In the genomic region with DNA sequence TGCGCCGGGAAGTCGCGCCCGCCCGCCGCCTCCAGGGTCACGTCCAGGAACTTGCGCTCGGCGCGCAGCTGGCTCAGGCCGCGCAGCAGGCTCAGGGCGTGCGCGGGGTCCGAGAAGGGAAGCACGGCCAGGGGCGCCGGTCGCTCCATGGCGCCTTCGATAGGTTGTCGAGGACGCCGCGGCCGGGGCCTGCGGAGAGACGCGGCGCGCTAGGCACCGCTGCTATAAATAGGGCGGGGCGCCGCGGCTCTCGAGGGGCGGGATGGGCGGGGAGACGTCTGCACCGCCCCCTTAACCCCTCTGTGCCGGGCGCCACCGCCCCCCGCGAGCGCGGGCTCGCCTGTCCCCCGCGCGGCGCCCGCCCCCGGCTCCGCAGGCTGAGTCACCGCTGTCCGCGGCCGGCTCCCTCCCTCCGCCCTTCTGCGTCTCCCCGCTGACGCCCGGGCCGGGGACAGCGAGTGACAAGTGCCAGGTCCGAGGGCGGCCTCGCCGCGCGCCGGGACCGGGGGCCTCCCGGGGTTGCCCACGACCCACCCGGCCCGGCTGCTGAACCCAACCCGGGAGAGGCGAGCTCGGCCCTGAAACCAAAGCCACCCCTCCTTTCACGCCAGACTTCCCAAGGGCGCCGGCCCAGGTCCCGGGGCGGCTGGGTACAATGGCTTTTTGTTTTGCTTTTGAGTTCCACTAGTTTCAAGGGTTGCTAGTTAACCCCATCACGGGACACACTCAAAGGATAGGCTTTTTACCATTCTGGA, we compare ENCODE assay signal across 8 cellular contexts. TPM values are rescaled to one million over a fixed set of nuclear protein-coding genes. Genes with fewer than 3 reads are reported as not detected.
A peak's percentile ranks its signal among the peaks of the same experiment; 100 is the strongest.
DNase-seq lines count a peak whose midpoint lies in the region; ATAC-seq and TF ChIP-seq lines count a peak whose summit lies in the region.

A gene with protein sequence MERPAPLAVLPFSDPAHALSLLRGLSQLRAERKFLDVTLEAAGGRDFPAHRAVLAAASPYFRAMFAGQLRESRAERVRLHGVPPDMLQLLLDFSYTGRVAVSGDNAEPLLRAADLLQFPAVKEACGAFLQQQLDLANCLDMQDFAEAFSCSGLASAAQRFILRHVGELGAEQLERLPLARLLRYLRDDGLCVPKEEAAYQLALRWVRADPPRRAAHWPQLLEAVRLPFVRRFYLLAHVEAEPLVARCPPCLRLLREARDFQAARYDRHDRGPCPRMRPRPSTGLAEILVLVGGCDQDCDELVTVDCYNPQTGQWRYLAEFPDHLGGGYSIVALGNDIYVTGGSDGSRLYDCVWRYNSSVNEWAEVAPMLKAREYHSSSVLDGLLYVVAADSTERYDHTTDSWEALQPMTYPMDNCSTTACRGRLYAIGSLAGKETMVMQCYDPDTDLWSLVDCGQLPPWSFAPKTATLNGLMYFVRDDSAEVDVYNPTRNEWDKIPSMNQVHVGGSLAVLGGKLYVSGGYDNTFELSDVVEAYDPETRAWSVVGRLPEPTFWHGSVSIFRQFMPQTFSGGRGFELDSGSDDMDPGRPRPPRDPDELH (minus strand): TSS at position 201 of the 755 bp plus-strand sequence. CDS start 52 bp downstream, at position 149.

- peak within 1 kb of the TSS; percentile 100 for H3K4me2 ChIP-seq in KMS-11
- H3K4me2 ChIP-seq in osteoblast (ENCODE audit: insufficient read depth, low read length): peak within 1 kb of the TSS; percentile 100

- peaks cover 12% of the 10 kb centered on the region for H3K36me3 Mint-ChIP-seq in activated naive CD4-positive, alpha-beta T cell treated with anti-CD3 and anti-CD28 coated beads, Interleukin-2, amount 50 U/mL, for 24 hours

- H3K27ac Mint-ChIP-seq in activated naive CD4-positive, alpha-beta T cell treated with anti-CD3 and anti-CD28 coated beads, Interleukin-2, amount 50 U/mL, for 24 hours: peak within 1 kb of the TSS; percentile 99

- H3K9me3 ChIP-seq in osteoblast (ENCODE audit: low read depth, low read length) (no peaks in the 10 kb centered on the region), testis (no peaks in the 10 kb centered on the region)

- peak within 1 kb of the TSS; percentile 88 for H3K9ac ChIP-seq in KMS-11

- TF ChIP-seq POLR2A in testis (IDR thresholded peaks at IDR 0.05): peak; percentile 31

- H3K27me3 Mint-ChIP-seq in activated naive CD4-positive, alpha-beta T cell treated with anti-CD3 and anti-CD28 coated beads, Interleukin-2, amount 50 U/mL, for 24 hours: no peaks in the 10 kb centered on the region

- H3K4me1 Mint-ChIP-seq in activated naive CD4-positive, alpha-beta T cell treated with anti-CD3 and anti-CD28 coated beads, Interleukin-2, amount 50 U/mL, for 24 hours: peaks cover 30% of the 10 kb centered on the region

- H2AFZ ChIP-seq in KMS-11 (ENCODE audit: low read depth): peak within 1 kb of the TSS; percentile 78
- peak within 1 kb of the TSS; percentile 80 for H2AFZ ChIP-seq in osteoblast (ENCODE audit: low read length)

- peak within 1 kb of the TSS; percentile 100 for H3K4me3 Mint-ChIP-seq in activated naive CD4-positive, alpha-beta T cell treated with anti-CD3 and anti-CD28 coated beads, Interleukin-2, amount 50 U/mL, for 24 hours

- peak; percentile 46 for ATAC-seq in GM21717 (IDR thresholded peaks at IDR 0.05; ENCODE audit: unreplicated experiment)

- H3K27me3 ChIP-seq in KMS-11 (ENCODE audit: insufficient read depth, low read depth): no peaks in the 10 kb centered on the region
- H3K27me3 ChIP-seq in osteoblast (ENCODE audit: insufficient read depth, low read length): no peaks in the 10 kb centered on the region
- H3K27me3 ChIP-seq in testis: no peaks in the 10 kb centered on the region

- WGBS in testis, 2 donors: 0 to 1% methylated on average over 13 to 49 of the region's 91 CpGs

- DNase-seq in Daoy (ENCODE audit: low read depth) (peak; percentile 95), SKM-1 (lab: John Stamatoyannopoulos, UW; ENCODE audit: unreplicated experiment) (peak; percentile 70), glomerular endothelial cell (ENCODE audit: extremely low read depth, low read depth, low spot score) (no peak), osteoblast (ENCODE audit: insufficient read length, low spot score, missing footprints) (peak; percentile 99), testis (peak; percentile 89)

- H3K4me1 ChIP-seq in KMS-11 (ENCODE audit: low read depth, poor library complexity, severe bottlenecking) (peaks cover 30% of the 10 kb centered on the region), osteoblast (ENCODE audit: insufficient read depth, low read length) (peaks cover 35% of the 10 kb centered on the region), testis (peaks cover 36% of the 10 kb centered on the region)

- H3K36me3 ChIP-seq in KMS-11 (ENCODE audit: insufficient read depth): peaks cover 5% of the 10 kb centered on the region; the same call in 1 of the 2 replicates
- peaks cover 16% of the 10 kb centered on the region for H3K36me3 ChIP-seq in osteoblast (ENCODE audit: insufficient read depth, low read length)
- no peaks in the 10 kb centered on the region for H3K36me3 ChIP-seq in testis (ENCODE audit: low read depth, missing control alignments)

- TF ChIP-seq CTCF in KMS-11 (conservative IDR thresholded peaks at IDR 0.05; ENCODE audit: low read depth, low read length) (no peak), osteoblast (IDR thresholded peaks at IDR 0.05; ENCODE audit: extremely low read depth, low read depth, low read length) (no peak), testis (IDR thresholded peaks at IDR 0.05) (no peak)

- H3K4me3 ChIP-seq in KMS-11 (IDR thresholded peaks at IDR 0.05; ENCODE audit: insufficient read depth, low read depth, low read length) (peak within 1 kb of the TSS; percentile 83), osteoblast (ENCODE audit: insufficient read depth, low read length) (peak within 1 kb of the TSS; percentile 85), testis (peak within 1 kb of the TSS; percentile 96)

- H3K79me2 ChIP-seq in KMS-11 (ENCODE audit: insufficient read depth, low read depth) (peaks cover 46% of the 10 kb centered on the region), osteoblast (ENCODE audit: insufficient read depth, low read length) (peaks cover 44% of the 10 kb centered on the region)

- intact Hi-C loops in testis (cut with DNase I; ENCODE audit: low total_unique reads): no loop called here

- H3K27ac ChIP-seq in KMS-11: peak within 1 kb of the TSS; percentile 92
- peak within 1 kb of the TSS; percentile 99 for H3K27ac ChIP-seq in osteoblast (ENCODE audit: low read depth, low read length)
- peak within 1 kb of the TSS; percentile 97 to 99 for H3K27ac ChIP-seq in testis

- H3K9me3 Mint-ChIP-seq in activated naive CD4-positive, alpha-beta T cell treated with anti-CD3 and anti-CD28 coated beads, Interleukin-2, amount 50 U/mL, for 24 hours: no peaks in the 10 kb centered on the region

- H4K20me1 ChIP-seq in KMS-11 (ENCODE audit: insufficient read depth) (peaks cover 15% of the 10 kb centered on the region; the same call in 1 of the 2 replicates), osteoblast (ENCODE audit: insufficient read depth, low read length) (peaks cover 40% of the 10 kb centered on the region)

RNA-seq across cellular contexts. Expression of the gene that starts here (rescaled TPM):
- 48.2 and 48.7 TPM in 2 replicates for total RNA-seq in Daoy (2014; rRNA removed; shearing (Covaris generic))
- total RNA-seq in glomerular endothelial cell (31.5 and 41.0 TPM in 2 replicates), osteoblast (76.3 and 86.1 TPM in 2 replicates), testis (10 to 100 TPM; 71.7 to 84.6 TPM)
- 31.1 TPM for polyA plus RNA-seq in testis (ENCODE audit: insufficient read depth, low read depth, low replicate concordance)
